1 cellular context compared by ENCODE assay signal in genomic region chr12:72207756-72208155, GRCh38.
TF ChIP-seq lines count a peak whose summit lies in the region.

No MANE protein-coding gene starts in this region.

TF ChIP-seq in H1, 55 proteins besides CTCF, POLR2A, EP300 and RAD21:
- TF ChIP-seq GTF2F1 (IDR thresholded peaks at IDR 0.05; ENCODE audit: borderline replicate concordance, low read depth, low read length) (no peak), CEBPB (IDR thresholded peaks at IDR 0.05; ENCODE audit: low read depth, low read length) (no peak), YY1 (IDR thresholded peaks at IDR 0.05; ENCODE audit: low read depth, low read length) (no peak), KDM5A (IDR thresholded peaks at IDR 0.05; ENCODE audit: low read length) (no peak), PHF8 (conservative IDR thresholded peaks at IDR 0.05; ENCODE audit: low read depth, low read length) (no peak), RBBP5 (IDR thresholded peaks at IDR 0.05; ENCODE audit: borderline replicate concordance, low read depth, low read length) (no peak), RFX5 (IDR thresholded peaks at IDR 0.05; ENCODE audit: borderline replicate concordance, low read depth, low read length) (no peak), JUND (IDR thresholded peaks at IDR 0.05; ENCODE audit: low read length) (no peak), RXRA (IDR thresholded peaks at IDR 0.05; ENCODE audit: insufficient read depth, low read depth, low read length) (no peak), SAP30 (IDR thresholded peaks at IDR 0.05; ENCODE audit: insufficient read depth, insufficient replicate concordance, low read length) (no peak), ATF2 (IDR thresholded peaks at IDR 0.05; ENCODE audit: low read length) (no peak), ASH2L (IDR thresholded peaks at IDR 0.05; ENCODE audit: low read length) (no peak), TAF1 (IDR thresholded peaks at IDR 0.05; ENCODE audit: low read depth, low read length) (no peak), TAF7 (optimal IDR thresholded peaks at IDR 0.05; ENCODE audit: borderline replicate concordance, low read depth, low read length) (no peak), CHD7 (IDR thresholded peaks at IDR 0.05; ENCODE audit: insufficient replicate concordance, low read length) (no peak), CBX8 (IDR thresholded peaks at IDR 0.05; ENCODE audit: borderline replicate concordance, low read depth, low read length) (no peak)
